ENCODE assay signal across 8 cellular contexts in the genomic region with DNA sequence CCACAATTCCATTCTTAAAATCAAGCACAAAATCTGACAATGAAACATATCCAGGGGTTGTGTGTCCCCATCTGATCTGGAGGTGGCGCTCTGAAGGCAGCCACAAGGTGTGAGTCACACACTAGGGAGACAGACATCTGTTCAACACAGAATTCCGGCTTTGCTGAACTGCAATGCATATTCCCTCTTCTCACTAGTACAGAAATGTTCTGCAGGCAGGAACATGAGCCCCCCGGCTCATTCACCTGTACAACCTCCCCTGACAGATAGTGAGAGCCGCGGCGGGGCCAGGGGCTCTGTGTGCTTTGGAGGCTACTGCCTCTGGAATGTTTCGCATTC. TPM values are rescaled to one million over a fixed set of nuclear protein-coding genes. Genes with fewer than 3 reads are reported as not detected.
A peak's percentile ranks its signal among the peaks of the same experiment; 100 is the strongest.
DNase-seq lines count a peak whose midpoint lies in the region; ATAC-seq, FAIRE-seq and TF ChIP-seq lines count a peak whose summit lies in the region.

No MANE protein-coding gene starts in this region.

- POLR2A ChIA-PET in SK-N-SH (lab: Yijun Ruan, JAX), result no interaction called here

- no peaks in the 10 kb centered on the region for H3K9me2 ChIP-seq in SK-N-SH

- peaks cover 85% of the 10 kb centered on the region for H3K36me3 Mint-ChIP-seq in stimulated activated naive CD8-positive, alpha-beta T cell treated with anti-CD3 and anti-CD28 coated beads, Interleukin-15, Interleukin-2, amounts not matched to agents 100 ng/mL and 50 ng/mL, for 24 hours (ENCODE audit: low read depth)

- peaks cover 42 to 78% of the 10 kb centered on the region in 2 experiments for H3K36me3 ChIP-seq in SK-N-SH (replicated peaks in 1 of 2; ENCODE audit: control insufficient read depth in 1 of 2, insufficient read depth in 2 of 2, low read length in 1 of 2)

- peaks cover 24% of the 10 kb centered on the region for H3F3A ChIP-seq in SK-N-SH (replicated peaks; ENCODE audit: insufficient read depth)

- H3K27ac Mint-ChIP-seq in stimulated activated naive CD8-positive, alpha-beta T cell treated with anti-CD3 and anti-CD28 coated beads, Interleukin-15, Interleukin-2, amounts not matched to agents 100 ng/mL and 50 ng/mL, for 24 hours, result peak overlapping the region; percentile 14

- no peak overlapping the region for H2AFZ ChIP-seq in SK-N-SH (ENCODE audit: low read depth)

- H3K9ac ChIP-seq in SK-N-SH, result no peak overlapping the region

- H3K79me2 ChIP-seq in SK-N-SH (ENCODE audit: insufficient read depth), result no peaks in the 10 kb centered on the region

- peak; percentile 69 for TF ChIP-seq CTCF in SK-N-SH (IDR thresholded peaks at IDR 0.05)

- 89% methylated on average over 3 of the region's 7 CpGs for WGBS in SK-N-SH (ENCODE audit: low lambda C conversion rate)

- H3K4me2 ChIP-seq in SK-N-SH, result no peak overlapping the region

- no peaks in the 10 kb centered on the region for H3K27me3 Mint-ChIP-seq in stimulated activated naive CD8-positive, alpha-beta T cell treated with anti-CD3 and anti-CD28 coated beads, Interleukin-15, Interleukin-2, amounts not matched to agents 100 ng/mL and 50 ng/mL, for 24 hours

- no peak overlapping the region for H3K27ac ChIP-seq in SK-N-SH (ENCODE audit: low read depth in 2 of 2, low read length in 1 of 2)

- no peaks in the 10 kb centered on the region for H3K9me3 ChIP-seq in SK-N-SH

- no peak overlapping the region for H3K4me3 Mint-ChIP-seq in stimulated activated naive CD8-positive, alpha-beta T cell treated with anti-CD3 and anti-CD28 coated beads, Interleukin-15, Interleukin-2, amounts not matched to agents 100 ng/mL and 50 ng/mL, for 24 hours

- H3K27me3 ChIP-seq in SK-N-SH (ENCODE audit: insufficient read depth), result no peaks in the 10 kb centered on the region

- no peak for FAIRE-seq in urothelium cell line (lab: Jason Lieb, UNC)

- no peak for DNase-seq in stimulated activated naive CD8-positive, alpha-beta T cell treated with anti-CD3 and anti-CD28 coated beads, Interleukin-15, Interleukin-2, amounts not matched to agents 100 U/mL and 50 U/mL, for 24 hours
- DNase-seq in SK-N-SH (no peak), glomerular visceral epithelial cell (ENCODE audit: extremely low spot score) (peak; percentile 70), urothelium cell line (ENCODE audit: low spot score) (peak; percentile 35), GM19240 (ENCODE audit: insufficient read length, low spot score) (no peak), NCI-H146 (lab: John Stamatoyannopoulos, UW) (no peak)

- TF ChIP-seq EP300 in SK-N-SH (IDR thresholded peaks at IDR 0.05; ENCODE audit: borderline replicate concordance in 1 of 2, low read depth in 1 of 2, low read length in 1 of 2), result no peak

- peaks cover 0 to 8% of the 10 kb centered on the region in 2 experiments; a peak in 2 of 4 replicates for H3K4me1 ChIP-seq in SK-N-SH (ENCODE audit: control insufficient read depth in 1 of 2, insufficient read depth in 2 of 2, low read depth in 1 of 2, low read length in 1 of 2)

- no peak for ATAC-seq in stimulated activated naive CD8-positive, alpha-beta T cell treated with anti-CD3 and anti-CD28 coated beads, Interleukin-15, Interleukin-2, amounts not matched to agents 100 U/mL and 50 U/mL, for 24 hours
- no peak for ATAC-seq in HG02884 (IDR thresholded peaks at IDR 0.05; ENCODE audit: unreplicated experiment)

- no peaks in the 10 kb centered on the region for H3K9me3 Mint-ChIP-seq in stimulated activated naive CD8-positive, alpha-beta T cell treated with anti-CD3 and anti-CD28 coated beads, Interleukin-15, Interleukin-2, amounts not matched to agents 100 ng/mL and 50 ng/mL, for 24 hours

- H3K4me1 Mint-ChIP-seq in stimulated activated naive CD8-positive, alpha-beta T cell treated with anti-CD3 and anti-CD28 coated beads, Interleukin-15, Interleukin-2, amounts not matched to agents 100 ng/mL and 50 ng/mL, for 24 hours (ENCODE audit: low read depth), result no peaks in the 10 kb centered on the region

- TF ChIP-seq RAD21 in SK-N-SH (IDR thresholded peaks at IDR 0.05; ENCODE audit: low read length), result peak; percentile 59

- H3K4me3 ChIP-seq in SK-N-SH (ENCODE audit: low read depth in 2 of 2, low read length in 1 of 2), result no peak overlapping the region

- CTCF ChIA-PET in SK-N-SH (lab: Yijun Ruan, JAX), result interaction anchor here (2.1 kb wide), 1 partner anchor 60 kb away, joined by 4 read pairs; no protein-coding TSS in a partner anchor

- H4K20me1 ChIP-seq in SK-N-SH (ENCODE audit: insufficient read depth), result peaks cover 52% of the 10 kb centered on the region

TF ChIP-seq in SK-N-SH, 30 proteins besides CTCF, POLR2A, EP300 and RAD21:
- TF ChIP-seq FOSL2 (IDR thresholded peaks at IDR 0.05; ENCODE audit: borderline replicate concordance, low read depth), result peak; percentile 54; the same call in 1 of the 2 replicates
- 0 out of 2 replicates have a peak, but pooled peaks have one; percentile 9 for TF ChIP-seq TCF12 (IDR thresholded peaks at IDR 0.05)
- no peak for TF ChIP-seq NFIC (IDR thresholded peaks at IDR 0.05; ENCODE audit: borderline replicate concordance)
- TF ChIP-seq SMC3 (IDR thresholded peaks at IDR 0.05; ENCODE audit: low read depth, low read length), result peak; percentile 38; the same call in 1 of the 2 replicates

RNA-seq across cellular contexts. Expression of a gene that starts 41.9 kb away (rescaled TPM):
- 287 and 310 TPM in 2 replicates for polyA plus RNA-seq in SK-N-SH (2012; rRNA removed)
- 240 and 255 TPM in 2 replicates for polyA plus RNA-seq in SK-N-SH (2012; cell fraction: cytosol; rRNA removed)
- 297 and 306 TPM in 2 replicates for polyA plus RNA-seq in SK-N-SH (2012; cell fraction: nucleus; rRNA removed)

RNA-seq across cellular contexts. Expression of a gene that starts 53.4 kb away (rescaled TPM):
- polyA plus RNA-seq in SK-N-SH (2012; rRNA removed), result not detected in 2 replicates
- polyA plus RNA-seq in SK-N-SH (2012; cell fraction: cytosol; rRNA removed), result not detected in 2 replicates
- polyA plus RNA-seq in SK-N-SH (2012; cell fraction: nucleus; rRNA removed), result 0.02 and 0.04 TPM in 2 replicates

Comparison
In these comparisons a context has a peak if more than half of its experiments do, and no peak if none do; other contexts are left out.
1. DNase-seq: peak in glomerular visceral epithelial cell (single experiment) and urothelium cell line (single experiment); none in stimulated activated naive CD8-positive, alpha-beta T cell treated with anti-CD3 and anti-CD28 coated beads, Interleukin-15, Interleukin-2, amounts not matched to agents 100 U/mL and 50 U/mL, for 24 hours (single experiment), SK-N-SH (single experiment), GM19240 (single experiment) and NCI-H146 (single experiment).